Comparison of ENCODE assay signal across 1 cellular context in the genomic region with DNA sequence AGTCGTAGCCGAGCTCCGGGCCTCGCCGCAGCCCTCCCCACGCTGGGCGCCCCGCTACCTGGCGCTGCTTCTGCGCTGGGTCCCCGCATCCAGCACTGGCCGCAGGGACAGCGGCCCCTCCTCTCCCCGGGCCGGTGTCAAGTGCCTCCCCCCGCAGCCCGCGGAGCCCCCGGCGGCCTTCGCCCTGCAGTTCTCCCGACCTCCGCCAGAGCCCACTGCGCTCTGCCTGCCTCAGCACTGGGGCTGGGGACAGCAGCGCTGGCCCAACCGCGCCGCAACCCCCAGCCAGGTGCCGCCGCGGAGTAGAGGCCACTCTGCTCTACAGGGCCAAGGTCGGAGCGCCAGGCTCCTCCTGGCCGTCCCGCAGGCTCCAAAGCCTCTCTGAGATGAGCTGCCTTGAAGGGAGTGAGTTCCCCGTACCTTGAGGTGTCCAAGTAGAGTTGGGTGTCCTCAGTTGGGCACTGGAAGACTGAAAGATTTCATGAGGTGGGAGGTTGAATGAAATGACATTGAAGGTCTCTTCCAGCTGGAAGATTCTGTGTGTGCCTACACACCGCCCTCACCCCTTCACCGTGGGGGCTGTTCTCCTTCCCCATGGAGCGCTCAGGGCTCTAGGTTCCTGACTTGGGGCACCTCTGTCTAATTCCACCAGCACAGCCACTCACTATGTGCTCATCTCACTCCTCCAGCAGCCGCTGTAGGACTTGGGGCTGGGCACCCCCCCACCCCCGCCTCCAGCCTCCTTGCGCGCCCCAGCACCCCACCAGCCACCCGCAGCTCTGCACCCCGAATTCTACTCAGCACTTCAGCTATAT.
A peak's percentile ranks its signal among the peaks of the same experiment; 100 is the strongest.
TF ChIP-seq lines count a peak whose summit lies in the region.

No MANE protein-coding gene starts in this region.

TF ChIP-seq in K562, 482 proteins besides CTCF, POLR2A, EP300 and RAD21 (continued from another document):
- TF ChIP-seq, protein P1, sequence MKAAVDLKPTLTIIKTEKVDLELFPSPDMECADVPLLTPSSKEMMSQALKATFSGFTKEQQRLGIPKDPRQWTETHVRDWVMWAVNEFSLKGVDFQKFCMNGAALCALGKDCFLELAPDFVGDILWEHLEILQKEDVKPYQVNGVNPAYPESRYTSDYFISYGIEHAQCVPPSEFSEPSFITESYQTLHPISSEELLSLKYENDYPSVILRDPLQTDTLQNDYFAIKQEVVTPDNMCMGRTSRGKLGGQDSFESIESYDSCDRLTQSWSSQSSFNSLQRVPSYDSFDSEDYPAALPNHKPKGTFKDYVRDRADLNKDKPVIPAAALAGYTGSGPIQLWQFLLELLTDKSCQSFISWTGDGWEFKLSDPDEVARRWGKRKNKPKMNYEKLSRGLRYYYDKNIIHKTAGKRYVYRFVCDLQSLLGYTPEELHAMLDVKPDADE (conservative IDR thresholded peaks at IDR 0.05; ENCODE audit: control insufficient read depth, low read depth, low read length) = peak; percentile 71
- TF ChIP-seq SOX6 (IDR thresholded peaks at IDR 0.05) (no peak), RB1 (IDR thresholded peaks at IDR 0.05; ENCODE audit: low read depth) (peak; percentile 63; the same call in 1 of the 2 replicates), FOXA3 (CRISPR knock-in tag; conservative IDR thresholded peaks at IDR 0.05 in 1 of 2, IDR thresholded peaks at IDR 0.05 in 1 of 2) (peak in 1 of 2 experiments; percentile 73; a peak in 1 of 4 replicates), MIER1 (IDR thresholded peaks at IDR 0.05; ENCODE audit: low read depth) (peak; percentile 92), SETDB1 (IDR thresholded peaks at IDR 0.05; ENCODE audit: low read length) (no peak), TAF1 (IDR thresholded peaks at IDR 0.05; ENCODE audit: control insufficient read depth, extremely low read depth, insufficient read depth, low read length, severe bottlenecking) (no peak), ZNF121 (CRISPR knock-in tag; conservative IDR thresholded peaks at IDR 0.05) (no peak), DNMT1 (IDR thresholded peaks at IDR 0.05) (no peak), ZBTB11 (CRISPR knock-in tag; IDR thresholded peaks at IDR 0.05) (no peak), ZNF740 (CRISPR knock-in tag; IDR thresholded peaks at IDR 0.05) (peak; percentile 59; the same call in 1 of the 2 replicates), ZNF740 (tag; IDR thresholded peaks at IDR 0.05) (no peak), NRF1 (conservative IDR thresholded peaks at IDR 0.05 in 1 of 2, IDR thresholded peaks at IDR 0.05 in 1 of 2) (peak in 1 of 2 experiments; percentile 47; a peak in 2 of 4 replicates), ELF4 (CRISPR knock-in tag; IDR thresholded peaks at IDR 0.05) (no peak), LCOR (CRISPR knock-in tag; IDR thresholded peaks at IDR 0.05) (no peak), KDM2B (CRISPR knock-in tag; IDR thresholded peaks at IDR 0.05) (peak; percentile 66; the same call in 1 of the 2 replicates), GATAD2A (IDR thresholded peaks at IDR 0.05) (no peak), ZFP30 (CRISPR knock-in tag; IDR thresholded peaks at IDR 0.05; ENCODE audit: borderline replicate concordance) (no peak), JUN (IDR thresholded peaks at IDR 0.05; ENCODE audit: borderline replicate concordance, low read depth, low read length) (no peak), JUN (CRISPR knock-in tag; IDR thresholded peaks at IDR 0.05; ENCODE audit: borderline replicate concordance) (0 out of 2 replicates have a peak, but pooled peaks have one; percentile 59), KLF16 (IDR thresholded peaks at IDR 0.05) (no peak), COPS2 (conservative IDR thresholded peaks at IDR 0.05) (no peak), ZNF511 (CRISPR knock-in tag; IDR thresholded peaks at IDR 0.05) (peak; percentile 93), ID3 (CRISPR knock-in tag; IDR thresholded peaks at IDR 0.05) (no peak), ID3 (tag; IDR thresholded peaks at IDR 0.05) (peak; percentile 77; the same call in 1 of the 2 replicates), TFAP4 (CRISPR knock-in tag; IDR thresholded peaks at IDR 0.05; ENCODE audit: borderline replicate concordance) (peak; percentile 74; the same call in 1 of the 2 replicates)
- TF ChIP-seq, protein P2, sequence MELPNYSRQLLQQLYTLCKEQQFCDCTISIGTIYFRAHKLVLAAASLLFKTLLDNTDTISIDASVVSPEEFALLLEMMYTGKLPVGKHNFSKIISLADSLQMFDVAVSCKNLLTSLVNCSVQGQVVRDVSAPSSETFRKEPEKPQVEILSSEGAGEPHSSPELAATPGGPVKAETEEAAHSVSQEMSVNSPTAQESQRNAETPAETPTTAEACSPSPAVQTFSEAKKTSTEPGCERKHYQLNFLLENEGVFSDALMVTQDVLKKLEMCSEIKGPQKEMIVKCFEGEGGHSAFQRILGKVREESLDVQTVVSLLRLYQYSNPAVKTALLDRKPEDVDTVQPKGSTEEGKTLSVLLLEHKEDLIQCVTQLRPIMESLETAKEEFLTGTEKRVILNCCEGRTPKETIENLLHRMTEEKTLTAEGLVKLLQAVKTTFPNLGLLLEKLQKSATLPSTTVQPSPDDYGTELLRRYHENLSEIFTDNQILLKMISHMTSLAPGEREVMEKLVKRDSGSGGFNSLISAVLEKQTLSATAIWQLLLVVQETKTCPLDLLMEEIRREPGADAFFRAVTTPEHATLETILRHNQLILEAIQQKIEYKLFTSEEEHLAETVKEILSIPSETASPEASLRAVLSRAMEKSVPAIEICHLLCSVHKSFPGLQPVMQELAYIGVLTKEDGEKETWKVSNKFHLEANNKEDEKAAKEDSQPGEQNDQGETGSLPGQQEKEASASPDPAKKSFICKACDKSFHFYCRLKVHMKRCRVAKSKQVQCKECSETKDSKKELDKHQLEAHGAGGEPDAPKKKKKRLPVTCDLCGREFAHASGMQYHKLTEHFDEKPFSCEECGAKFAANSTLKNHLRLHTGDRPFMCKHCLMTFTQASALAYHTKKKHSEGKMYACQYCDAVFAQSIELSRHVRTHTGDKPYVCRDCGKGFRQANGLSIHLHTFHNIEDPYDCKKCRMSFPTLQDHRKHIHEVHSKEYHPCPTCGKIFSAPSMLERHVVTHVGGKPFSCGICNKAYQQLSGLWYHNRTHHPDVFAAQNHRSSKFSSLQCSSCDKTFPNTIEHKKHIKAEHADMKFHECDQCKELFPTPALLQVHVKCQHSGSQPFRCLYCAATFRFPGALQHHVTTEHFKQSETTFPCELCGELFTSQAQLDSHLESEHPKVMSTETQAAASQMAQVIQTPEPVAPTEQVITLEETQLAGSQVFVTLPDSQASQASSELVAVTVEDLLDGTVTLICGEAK (IDR thresholded peaks at IDR 0.05) = no peak
- TF ChIP-seq, protein P2 (CRISPR knock-in tag; IDR thresholded peaks at IDR 0.05) = peak; percentile 57; the same call in 1 of the 2 replicates
